In genomic region chr11:35006389-35007128, GRCh38 we compare ENCODE assay signal across 2 cellular contexts.
A peak's percentile ranks its signal among the peaks of the same experiment; 100 is the strongest.
TF ChIP-seq lines count a peak whose summit lies in the region.

No MANE protein-coding gene starts in this region.

TF ChIP-seq in GM12878, 131 proteins besides CTCF, POLR2A, EP300 and RAD21 (continued from another document and continues in another):
- TF ChIP-seq CEBPZ (IDR thresholded peaks at IDR 0.05; ENCODE audit: low read depth, low read length) (no peak), NKRF (conservative IDR thresholded peaks at IDR 0.05) (no peak), RBBP5 (conservative IDR thresholded peaks at IDR 0.05) (no peak), CBFB (IDR thresholded peaks at IDR 0.05; ENCODE audit: low read depth) (peak; percentile 95), TCF12 (IDR thresholded peaks at IDR 0.05; ENCODE audit: low read depth, low read length) (peak; percentile 65), E2F4 (IDR thresholded peaks at IDR 0.05; ENCODE audit: low read depth, low read length) (no peak), BRCA1 (IDR thresholded peaks at IDR 0.05; ENCODE audit: low read depth, low read length) (no peak), ZNF24 (IDR thresholded peaks at IDR 0.05) (peak; percentile 71; the same call in 1 of the 2 replicates), POLR2AphosphoS2 (IDR thresholded peaks at IDR 0.05; ENCODE audit: low read depth, low read length) (no peak), EGR1 (IDR thresholded peaks at IDR 0.05; ENCODE audit: borderline replicate concordance in 1 of 2, low read depth in 2 of 2, low read length in 2 of 2) (peak in 1 of 2 experiments; percentile 50; a peak in 1 of 3 replicates), RFX5 (IDR thresholded peaks at IDR 0.05; ENCODE audit: low read depth, low read length) (no peak), ZNF687 (IDR thresholded peaks at IDR 0.05) (peak; percentile 26; the same call in 1 of the 2 replicates), PAX5 (IDR thresholded peaks at IDR 0.05; ENCODE audit: borderline replicate concordance, low read depth, low read length) (peak; percentile 96), MXI1 (IDR thresholded peaks at IDR 0.05; ENCODE audit: low read depth, low read length) (0 out of 2 replicates have a peak, but pooled peaks have one; percentile 15), NRF1 (conservative IDR thresholded peaks at IDR 0.05; ENCODE audit: low read depth, low read length) (no peak), ZNF622 (IDR thresholded peaks at IDR 0.05) (no peak)

TF ChIP-seq in HepG2, 621 proteins besides CTCF, POLR2A, EP300 and RAD21 (continued from another document):
- TF ChIP-seq E2F5 (CRISPR knock-in tag; conservative IDR thresholded peaks at IDR 0.05), result no peak
- no peak for TF ChIP-seq NFKBIZ (CRISPR knock-in tag; IDR thresholded peaks at IDR 0.05)
- no peak for TF ChIP-seq FIP1L1 (IDR thresholded peaks at IDR 0.05; ENCODE audit: borderline replicate concordance, insufficient read depth, low read depth, low read length)
- no peak for TF ChIP-seq ZNF747 (CRISPR knock-in tag; IDR thresholded peaks at IDR 0.05; ENCODE audit: borderline replicate concordance)
- TF ChIP-seq ZNF883 (CRISPR knock-in tag; IDR thresholded peaks at IDR 0.05; ENCODE audit: not compliant biosample characterization), result no peak
- no peak for TF ChIP-seq SETDB1 (CRISPR knock-in tag; IDR thresholded peaks at IDR 0.05; ENCODE audit: borderline replicate concordance)
- TF ChIP-seq HIC2 (CRISPR knock-in tag; IDR thresholded peaks at IDR 0.05; ENCODE audit: low read depth), result no peak
- no peak for TF ChIP-seq ZNF3 (CRISPR knock-in tag; IDR thresholded peaks at IDR 0.05)
- no peak for TF ChIP-seq MZF1 (CRISPR knock-in tag; IDR thresholded peaks at IDR 0.05; ENCODE audit: borderline replicate concordance)
